In genomic region chr7:152675761-152676636, GRCh38 we compare ENCODE assay signal across 1 cellular context.
TF ChIP-seq lines count a peak whose summit lies in the region.

Gene XRCC2, minus strand, starts transcription at chr7:152676141. Its CDS starts 62 bp downstream, at chr7:152676079.

TF ChIP-seq in HEK293, 187 proteins besides CTCF, POLR2A, EP300 and RAD21 (continued from another document and continues in another):
- TF ChIP-seq ZNF843 (tag by site-specific recombination; IDR thresholded peaks at IDR 0.05), result 0 out of 2 replicates have a peak, but pooled peaks have one; percentile 35
- TF ChIP-seq ZNF747 (tag by site-specific recombination; IDR thresholded peaks at IDR 0.05), result no peak
- no peak for TF ChIP-seq ZNF211 (tag by site-specific recombination; IDR thresholded peaks at IDR 0.05; ENCODE audit: low read depth)
- peak; percentile 99 for TF ChIP-seq ZBTB8A (tag by site-specific recombination; IDR thresholded peaks at IDR 0.05)
- peak; percentile 81 for TF ChIP-seq ZBTB26 (tag by site-specific recombination; optimal IDR thresholded peaks at IDR 0.05)
- no peak for TF ChIP-seq ZNF645 (tag by site-specific recombination; IDR thresholded peaks at IDR 0.05)
- peak; percentile 51; the same call in 1 of the 2 replicates for TF ChIP-seq ZFP69B (tag by site-specific recombination; IDR thresholded peaks at IDR 0.05)
- peak; percentile 22; the same call in 1 of the 2 replicates for TF ChIP-seq ZSCAN4 (tag by site-specific recombination; IDR thresholded peaks at IDR 0.05)
- no peak for TF ChIP-seq ZNF654 (tag by site-specific recombination; IDR thresholded peaks at IDR 0.05; ENCODE audit: low read depth)
- TF ChIP-seq ZNF449 (tag by site-specific recombination; IDR thresholded peaks at IDR 0.05), result no peak
- no peak for TF ChIP-seq ZNF768 (tag by site-specific recombination; IDR thresholded peaks at IDR 0.05)
- TF ChIP-seq ZNF701 (tag by site-specific recombination; IDR thresholded peaks at IDR 0.05), result no peak
- TF ChIP-seq GLI2 (tag by site-specific recombination; IDR thresholded peaks at IDR 0.05; ENCODE audit: borderline replicate concordance, low read depth), result no peak
- no peak; the same call in 1 of the 2 replicates for TF ChIP-seq ZNF394 (tag by site-specific recombination; IDR thresholded peaks at IDR 0.05; ENCODE audit: borderline replicate concordance)
- TF ChIP-seq ZNF629 (tag by site-specific recombination; IDR thresholded peaks at IDR 0.05), result peak; percentile 98
- TF ChIP-seq ZNF416 (tag by site-specific recombination; IDR thresholded peaks at IDR 0.05), result no peak
- no peak for TF ChIP-seq ZNF488 (tag by site-specific recombination; IDR thresholded peaks at IDR 0.05)
- TF ChIP-seq ZNF626 (tag by site-specific recombination; IDR thresholded peaks at IDR 0.05), result no peak
- TF ChIP-seq ZFHX2 (tag by site-specific recombination; conservative IDR thresholded peaks at IDR 0.05), result peak; percentile 86
- no peak for TF ChIP-seq BCL11A (tag by site-specific recombination; IDR thresholded peaks at IDR 0.05; ENCODE audit: low read depth)
- TF ChIP-seq ZNF600 (tag by site-specific recombination; IDR thresholded peaks at IDR 0.05), result no peak
- 0 out of 2 replicates have a peak, but pooled peaks have one; percentile 55 for TF ChIP-seq ZBTB1 (tag by site-specific recombination; IDR thresholded peaks at IDR 0.05)
- no peak for TF ChIP-seq ZNF239 (tag by site-specific recombination; IDR thresholded peaks at IDR 0.05)
- TF ChIP-seq ZNF510 (tag by site-specific recombination; IDR thresholded peaks at IDR 0.05; ENCODE audit: insufficient replicate concordance), result no peak
- TF ChIP-seq SP3 (tag by site-specific recombination; IDR thresholded peaks at IDR 0.05), result peak; percentile 88
- no peak for TF ChIP-seq ZNF214 (tag by site-specific recombination; IDR thresholded peaks at IDR 0.05; ENCODE audit: borderline replicate concordance)
- no peak for TF ChIP-seq ZNF549 (tag by site-specific recombination; IDR thresholded peaks at IDR 0.05)
- peak; percentile 50; the same call in 1 of the 2 replicates for TF ChIP-seq HIC1 (tag by site-specific recombination; IDR thresholded peaks at IDR 0.05)
- no peak for TF ChIP-seq ZNF529 (tag by site-specific recombination; IDR thresholded peaks at IDR 0.05; ENCODE audit: insufficient replicate concordance)
- no peak for TF ChIP-seq ZFP3 (tag by site-specific recombination; IDR thresholded peaks at IDR 0.05; ENCODE audit: low read depth)
- TF ChIP-seq KLF10 (tag by site-specific recombination; IDR thresholded peaks at IDR 0.05), result peak; percentile 54; the same call in 1 of the 2 replicates
- no peak for TF ChIP-seq ZNF266 (tag by site-specific recombination; IDR thresholded peaks at IDR 0.05; ENCODE audit: low read depth)
- TF ChIP-seq WT1 (tag by site-specific recombination; IDR thresholded peaks at IDR 0.05), result no peak
- TF ChIP-seq KLF9 (tag by site-specific recombination; IDR thresholded peaks at IDR 0.05; ENCODE audit: low read depth), result peak; percentile 78
- TF ChIP-seq ZNF544 (tag by site-specific recombination; IDR thresholded peaks at IDR 0.05), result no peak
- no peak for TF ChIP-seq RBAK (tag by site-specific recombination; IDR thresholded peaks at IDR 0.05)
- TF ChIP-seq GLI4 (tag by site-specific recombination; IDR thresholded peaks at IDR 0.05), result no peak; the same call in 1 of the 2 replicates
- peak; percentile 93 for TF ChIP-seq ZBTB21 (tag by site-specific recombination; IDR thresholded peaks at IDR 0.05)
- no peak for TF ChIP-seq ZNF23 (tag by site-specific recombination; IDR thresholded peaks at IDR 0.05; ENCODE audit: borderline replicate concordance)
- TF ChIP-seq ZNF76 (tag by site-specific recombination; IDR thresholded peaks at IDR 0.05; ENCODE audit: borderline replicate concordance, low read depth), result peak; percentile 59; the same call in 1 of the 2 replicates
- TF ChIP-seq AEBP2 (tag by site-specific recombination; IDR thresholded peaks at IDR 0.05; ENCODE audit: borderline replicate concordance), result no peak
- TF ChIP-seq ZNF560 (tag by site-specific recombination; IDR thresholded peaks at IDR 0.05; ENCODE audit: borderline replicate concordance), result no peak
- no peak for TF ChIP-seq ZNF561 (tag by site-specific recombination; IDR thresholded peaks at IDR 0.05; ENCODE audit: borderline replicate concordance)
- TF ChIP-seq GLIS1 (tag by site-specific recombination; IDR thresholded peaks at IDR 0.05), result peak; percentile 98
- TF ChIP-seq ZNF184 (tag by site-specific recombination; IDR thresholded peaks at IDR 0.05), result peak; percentile 65; the same call in 1 of the 2 replicates
- TF ChIP-seq ZBTB44 (tag by site-specific recombination; IDR thresholded peaks at IDR 0.05), result peak; percentile 27; the same call in 1 of the 2 replicates
- TF ChIP-seq ZNF624 (tag by site-specific recombination; IDR thresholded peaks at IDR 0.05), result no peak; the same call in 1 of the 2 replicates
- no peak for TF ChIP-seq ZNF155 (tag by site-specific recombination; IDR thresholded peaks at IDR 0.05)
- TF ChIP-seq ZNF837 (tag by site-specific recombination; IDR thresholded peaks at IDR 0.05), result no peak
- peak; percentile 52; the same call in 1 of the 2 replicates for TF ChIP-seq ZSCAN5A (tag by site-specific recombination; IDR thresholded peaks at IDR 0.05)
- peak; percentile 54 for TF ChIP-seq ZNF423 (tag by site-specific recombination; IDR thresholded peaks at IDR 0.05)
- peak; percentile 35; the same call in 1 of the 2 replicates for TF ChIP-seq ZNF24 (tag by site-specific recombination; IDR thresholded peaks at IDR 0.05)
- no peak for TF ChIP-seq GFI1B (tag by site-specific recombination; IDR thresholded peaks at IDR 0.05)
- peak; percentile 66 for TF ChIP-seq EGR2 (tag by site-specific recombination; IDR thresholded peaks at IDR 0.05; ENCODE audit: low read depth)
- TF ChIP-seq ZNF707 (tag by site-specific recombination; IDR thresholded peaks at IDR 0.05), result no peak
- TF ChIP-seq ZNF658 (tag by site-specific recombination; IDR thresholded peaks at IDR 0.05), result no peak
- no peak for TF ChIP-seq ZSCAN16 (tag by site-specific recombination; IDR thresholded peaks at IDR 0.05)
- TF ChIP-seq ZNF677 (tag by site-specific recombination; IDR thresholded peaks at IDR 0.05), result no peak
- TF ChIP-seq TRIM28 (IDR thresholded peaks at IDR 0.05; ENCODE audit: borderline replicate concordance, low read length), result no peak
